17 cellular contexts compared by ENCODE assay signal in the genomic region with DNA sequence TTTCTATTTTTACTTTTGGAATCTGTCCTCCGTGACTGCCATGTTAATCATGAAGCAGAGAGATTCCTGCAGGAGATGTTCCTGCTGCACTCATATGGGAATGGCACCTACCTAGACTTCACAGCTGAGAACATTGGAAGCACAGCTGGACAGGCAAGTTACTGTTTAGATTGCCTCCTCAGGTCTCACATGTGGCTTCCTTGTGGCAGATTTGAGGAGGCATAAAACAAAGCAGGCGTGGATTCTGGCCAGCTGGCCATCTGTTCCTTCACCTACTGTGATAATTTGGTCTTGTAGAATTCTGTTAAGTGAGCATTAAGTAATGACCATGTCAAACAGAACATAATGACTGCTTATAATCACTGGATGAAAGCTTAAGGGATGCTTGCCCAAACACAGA.
DNase-seq lines count a peak whose midpoint lies in the region; ATAC-seq and TF ChIP-seq lines count a peak whose summit lies in the region.
"Had no signal": no experiment of that assay in that cellular context is flagged by ENCODE, and none has a peak within 500 bp of the region (broad histone marks: within the 10 kb centered on the region; RNA-seq: fewer than 3 reads in every experiment).

No MANE protein-coding gene starts in this region.

- H3K4me1 ChIP-seq in Peyer's patch, result no peaks in the 10 kb centered on the region
- H3K4me1 ChIP-seq: esophagus muscularis mucosa, psoas muscle had no signal

- ATAC-seq in HG02571 (IDR thresholded peaks at IDR 0.05; ENCODE audit: unreplicated experiment), result no peak
- ATAC-seq: activated CD4-positive, alpha-beta T cell treated with anti-CD3 and anti-CD28 coated beads for 36 hours; psoas muscle; stimulated activated memory B cell treated with anti-CD40 and anti-IgM and Interleukin-4, amounts not matched to agents 10 μg/mL and 1 μg/mL and 100 μg/mL, for 72 hours had no signal

- TF ChIP-seq CTCF in cardiac fibroblast (IDR thresholded peaks at IDR 0.05; ENCODE audit: low read depth, low read length), result no peak
- TF ChIP-seq CTCF in Peyer's patch (IDR thresholded peaks at IDR 0.05), result no peak

- H3K27ac ChIP-seq in Peyer's patch, result no peak overlapping the region
- H3K27ac ChIP-seq: esophagus muscularis mucosa, psoas muscle, tibial artery had no signal

- H3K27me3 ChIP-seq in Peyer's patch, result no peaks in the 10 kb centered on the region
- H3K27me3 ChIP-seq: esophagus muscularis mucosa, tibial artery had no signal

- DNase-seq in LHCN-M2 (ENCODE audit: low read depth) (peak; percentile 56), NCI-H774 (lab: John Stamatoyannopoulos, UW) (peak; percentile 33), cardiac fibroblast (ENCODE audit: low read depth in 2 of 2) (peak; percentile 9 to 28), myocyte (ENCODE audit: low read depth) (peak; percentile 59), Peyer's patch (no peak), iPS-NIHi7 (ENCODE audit: extremely low spot score) (no peak)
- DNase-seq in activated CD8-positive, alpha-beta memory T cell treated with anti-CD3 and anti-CD28 coated beads, Interleukin-2, amount 50 U/mL, for 4 hours, result no peak
- DNase-seq: activated CD4-positive, alpha-beta T cell treated with anti-CD3 and anti-CD28 coated beads for 36 hours; activated gamma-delta T cell; aorta; islet precursor cell; psoas muscle; SIG-M5; tibial artery had no signal

- H3K4me3 ChIP-seq in cardiac fibroblast (replicated peaks in 1 of 2; ENCODE audit: low read depth in 2 of 2, low read length in 2 of 2) (no peak overlapping the region), Peyer's patch (no peak overlapping the region)
- H3K4me3 ChIP-seq: esophagus muscularis mucosa, psoas muscle, tibial artery had no signal

- TF ChIP-seq POLR2A in Peyer's patch (IDR thresholded peaks at IDR 0.05), result no peak

- H3K36me3 ChIP-seq in Peyer's patch, result no peaks in the 10 kb centered on the region
- H3K36me3 ChIP-seq: esophagus muscularis mucosa, tibial artery had no signal

- no peaks in the 10 kb centered on the region for H3K9me3 ChIP-seq in Peyer's patch
- H3K9me3 ChIP-seq: esophagus muscularis mucosa, psoas muscle, tibial artery had no signal

Comparison
In these comparisons a context has a peak if more than half of its experiments do, and no peak if none do; other contexts are left out.
1. DNase-seq: peak in LHCN-M2 (single experiment), NCI-H774 (single experiment), cardiac fibroblast (2 of 2) and myocyte (single experiment); none in Peyer's patch (0 of 3), activated CD8-positive, alpha-beta memory T cell treated with anti-CD3 and anti-CD28 coated beads, Interleukin-2, amount 50 U/mL, for 4 hours (single experiment) and iPS-NIHi7 (single experiment).